In the genomic region with DNA sequence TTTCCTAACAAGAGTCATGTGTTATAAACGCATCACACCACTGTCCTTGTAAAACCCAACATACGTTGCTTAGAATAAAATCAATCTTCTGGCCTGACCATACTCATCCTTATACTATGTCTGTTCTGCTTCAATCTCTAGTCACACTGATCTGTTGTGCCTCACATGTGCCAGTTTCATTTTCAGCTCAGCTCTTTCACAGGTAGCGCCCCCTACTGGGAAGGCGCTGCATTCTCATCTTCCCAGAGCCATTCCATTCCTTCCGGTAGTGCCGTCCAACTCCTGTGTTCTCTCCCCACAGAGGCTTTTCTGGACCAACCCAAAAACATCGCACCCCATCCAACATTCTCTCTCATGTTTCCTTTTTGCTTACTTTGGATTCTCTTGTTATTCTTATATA, we compare ENCODE assay signal across 9 cellular contexts. TPM values are rescaled to one million over a fixed set of nuclear protein-coding genes. Genes with fewer than 3 reads are reported as not detected.
DNase-seq lines count a peak whose midpoint lies in the region; TF ChIP-seq lines count a peak whose summit lies in the region.
"Had no signal": no experiment of that assay in that cellular context is flagged by ENCODE, and none has a peak within 500 bp of the region (broad histone marks: within the 10 kb centered on the region; RNA-seq: fewer than 3 reads in every experiment).

No MANE protein-coding gene starts in this region.

- H3K4me3 ChIP-seq in GM12875 (ENCODE audit: low read depth, low read length) (no peak overlapping the region), H7 (ENCODE audit: insufficient read depth, low read depth, low read length) (no peak overlapping the region), OCI-LY1 (ENCODE audit: low read depth, low read length, poor library complexity, severe bottlenecking) (no peak overlapping the region), kidney epithelial cell (ENCODE audit: low read depth, low read length) (no peak overlapping the region)
- H3K4me3 ChIP-seq: SJSA1 had no signal

- H3K79me2 ChIP-seq in OCI-LY1 (ENCODE audit: insufficient read depth, low read length), result no peaks in the 10 kb centered on the region

- H3K9me2 ChIP-seq in OCI-LY1 (ENCODE audit: low read depth, low read length), result no peaks in the 10 kb centered on the region

- H3K27ac ChIP-seq in OCI-LY1 (ENCODE audit: low read depth, low read length, poor library complexity, severe bottlenecking), result no peak overlapping the region
- H3K27ac ChIP-seq: SJSA1 had no signal

- no peak overlapping the region for H2AFZ ChIP-seq in OCI-LY1 (ENCODE audit: low read length)

- H3K27me3 ChIP-seq in H7 (ENCODE audit: control insufficient read depth, insufficient read depth, low read length) (no peaks in the 10 kb centered on the region), OCI-LY1 (ENCODE audit: insufficient read depth, low read length) (no peaks in the 10 kb centered on the region), kidney epithelial cell (ENCODE audit: control insufficient read depth, insufficient read depth, low read length) (no peaks in the 10 kb centered on the region)
- H3K27me3 ChIP-seq: SJSA1 had no signal

- no peaks in the 10 kb centered on the region for H3K9me3 ChIP-seq in OCI-LY1 (ENCODE audit: low read length)
- H3K9me3 ChIP-seq: SJSA1 had no signal

- no peaks in the 10 kb centered on the region for H3K36me3 ChIP-seq in H7 (replicated peaks; ENCODE audit: control insufficient read depth, insufficient read depth, low read length)
- no peaks in the 10 kb centered on the region for H3K36me3 ChIP-seq in OCI-LY1 (ENCODE audit: insufficient read depth, low read length)
- H3K36me3 ChIP-seq in kidney epithelial cell (ENCODE audit: control insufficient read depth, insufficient read depth, low read length), result no peaks in the 10 kb centered on the region
- H3K36me3 ChIP-seq: SJSA1 had no signal

- H3F3A ChIP-seq in OCI-LY1 (ENCODE audit: insufficient read depth, low read length), result no peaks in the 10 kb centered on the region

- no peak overlapping the region for H3K4me2 ChIP-seq in OCI-LY1 (ENCODE audit: low read length)

- no peak overlapping the region for H3K9ac ChIP-seq in OCI-LY1 (ENCODE audit: low read length)

- no peaks in the 10 kb centered on the region for H3K4me1 ChIP-seq in OCI-LY1 (ENCODE audit: insufficient read depth, low read length, severe bottlenecking)

- TF ChIP-seq CTCF in GM12875 (IDR thresholded peaks at IDR 0.05; ENCODE audit: borderline replicate concordance, insufficient read depth, low read depth, low read length), result peak; percentile 84
- TF ChIP-seq CTCF in OCI-LY1 (IDR thresholded peaks at IDR 0.05; ENCODE audit: low read length), result peak; percentile 84
- peak; percentile 47 for TF ChIP-seq CTCF in kidney epithelial cell (IDR thresholded peaks at IDR 0.05; ENCODE audit: insufficient read depth, low read length, poor library complexity, severe bottlenecking)

- DNase-seq in H7, result peak; percentile 3
- peak; percentile 29 for DNase-seq in activated T-helper 9 cell treated with anti-CD3 and anti-CD28 coated beads, Interleukin-2, amount 50 U/mL, for 16 hours (ENCODE audit: low read depth)
- no peak for DNase-seq in kidney epithelial cell (ENCODE audit: low read depth)
- peak; percentile 37 for DNase-seq in stimulated activated CD8-positive, alpha-beta memory T cell treated with anti-CD3 and anti-CD28 coated beads, Interleukin-4, amount 100 ng/mL, for 24 hours (ENCODE audit: low read depth)
- no peak for DNase-seq in NCI-H1048 (lab: John Stamatoyannopoulos, UW)
- DNase-seq in NCI-H128 (lab: John Stamatoyannopoulos, UW; ENCODE audit: unreplicated experiment), result no peak

- no peaks in the 10 kb centered on the region for H4K20me1 ChIP-seq in OCI-LY1 (ENCODE audit: insufficient read depth, low read length)

RNA-seq across cellular contexts. Expression of gene CASP5, which starts 22.2 kb away (rescaled TPM):
- total RNA-seq in H7 (2014; rRNA removed; shearing (Covaris generic)), result not detected in 2 replicates
- total RNA-seq in kidney epithelial cell, result not detected in 2 replicates
- total RNA-seq: SJSA1 had no signal

RNA-seq across cellular contexts. Expression of gene CASP4, which starts 32.4 kb away (rescaled TPM):
- not detected in 2 replicates for total RNA-seq in H7 (2014; rRNA removed; shearing (Covaris generic))
- total RNA-seq in kidney epithelial cell, result 47.0 and 48.7 TPM in 2 replicates

RNA-seq across cellular contexts. Expression of gene CASP1, which starts 34.1 kb away (rescaled TPM):
- not detected in 2 replicates for total RNA-seq in H7 (2014; rRNA removed; shearing (Covaris generic))
- 0.07 and 0.33 TPM in 2 replicates for total RNA-seq in kidney epithelial cell

RNA-seq across cellular contexts. Expression of gene CARD16, which starts 44.3 kb away (rescaled TPM):
- total RNA-seq in H7 (2014; rRNA removed; shearing (Covaris generic)), result not detected in 2 replicates
- 3.5 TPM in 1 of 2 replicates, not detected in the other for total RNA-seq in kidney epithelial cell

Comparison
In these comparisons a context has a peak if more than half of its experiments do, and no peak if none do; other contexts are left out.
1. DNase-seq: peak in H7 (single experiment), activated T-helper 9 cell treated with anti-CD3 and anti-CD28 coated beads, Interleukin-2, amount 50 U/mL, for 16 hours (single experiment) and stimulated activated CD8-positive, alpha-beta memory T cell treated with anti-CD3 and anti-CD28 coated beads, Interleukin-4, amount 100 ng/mL, for 24 hours (single experiment); none in kidney epithelial cell (single experiment), NCI-H1048 (single experiment) and NCI-H128 (single experiment).
2. RNA of gene CASP4, which starts 32.4 kb away (total RNA-seq): 47.0 to 48.7 TPM in kidney epithelial cell; not detected in H7; every median in the first group is over 10 times any median in the second.
3. Peak in every context shown above with its lines, with median percentiles within 50 percentile points of each other: CTCF ChIP-seq.